In genomic region chr7:154953006-154953684, GRCh38 we compare ENCODE assay signal across 8 cellular contexts. TPM values are rescaled to one million over a fixed set of nuclear protein-coding genes. Genes with fewer than 3 reads are reported as not detected.
DNase-seq lines count a peak whose midpoint lies in the region; ATAC-seq and TF ChIP-seq lines count a peak whose summit lies in the region.

No MANE protein-coding gene starts in this region.

- POLR2A ChIA-PET in HEK293T (lab: Yijun Ruan, JAX): interaction anchor here (0.6 to 1.2 kb wide), 3 partner anchors 24 to 50 kb away, joined by 3 to 7 read pairs (median 3); partner anchors contain the start of gene PAXIP1

- H3K27me3 Mint-ChIP-seq in CD4-positive, CD25-positive, alpha-beta regulatory T cell: no peaks in the 10 kb centered on the region

- H3K4me1 ChIP-seq in CD4-positive, CD25-positive, alpha-beta regulatory T cell (ENCODE audit: control insufficient read depth, insufficient read depth, low read length, poor library complexity, severe bottlenecking): no peaks in the 10 kb centered on the region

- no peaks in the 10 kb centered on the region for H3K9me3 Mint-ChIP-seq in CD4-positive, CD25-positive, alpha-beta regulatory T cell

- TF ChIP-seq CTCF in astrocyte of the cerebellum (IDR thresholded peaks at IDR 0.05; ENCODE audit: low read depth, low read length, missing control alignments): peak; percentile 64
- TF ChIP-seq CTCF in kidney epithelial cell (IDR thresholded peaks at IDR 0.05; ENCODE audit: insufficient read depth, low read length, poor library complexity, severe bottlenecking): peak; percentile 70

- no peaks in the 10 kb centered on the region for H3K4me1 Mint-ChIP-seq in CD4-positive, CD25-positive, alpha-beta regulatory T cell

- no peak overlapping the region for H3K4me3 Mint-ChIP-seq in CD4-positive, CD25-positive, alpha-beta regulatory T cell

- peak overlapping the region in 1 of 3 donors; percentile 54 for H3K27ac Mint-ChIP-seq in CD4-positive, CD25-positive, alpha-beta regulatory T cell

- H3K36me3 ChIP-seq in CD4-positive, CD25-positive, alpha-beta regulatory T cell (ENCODE audit: control insufficient read depth, insufficient read depth, low read length): peaks cover 64% of the 10 kb centered on the region
- H3K36me3 ChIP-seq in kidney epithelial cell (ENCODE audit: control insufficient read depth, insufficient read depth, low read length): peaks cover 1% of the 10 kb centered on the region

- H3K27ac ChIP-seq in CD4-positive, CD25-positive, alpha-beta regulatory T cell (ENCODE audit: insufficient read depth, low read length, poor library complexity, severe bottlenecking): no peak overlapping the region

- H3K36me3 Mint-ChIP-seq in CD4-positive, CD25-positive, alpha-beta regulatory T cell: peaks cover 48% of the 10 kb centered on the region

- no peak overlapping the region for H3K4me3 ChIP-seq in CD4-positive, CD25-positive, alpha-beta regulatory T cell (ENCODE audit: low read depth, low read length)
- H3K4me3 ChIP-seq in astrocyte of the cerebellum (ENCODE audit: low read depth, low read length): no peak overlapping the region
- H3K4me3 ChIP-seq in kidney epithelial cell (ENCODE audit: low read depth, low read length): no peak overlapping the region

- peak; percentile 37 to 66 (median 46) for DNase-seq in CD4-positive, CD25-positive, alpha-beta regulatory T cell
- DNase-seq in HEK293T (ENCODE audit: extremely low spot score) (peak; percentile 71), SW480 (ENCODE audit: low spot score) (peak; percentile 8), astrocyte of the cerebellum (ENCODE audit: low read depth) (no peak), kidney epithelial cell (ENCODE audit: low read depth) (no peak)
- peak; percentile 39 to 64 (median 46) for DNase-seq in stimulated activated CD4-positive, alpha-beta T cell treated with anti-CD3 and anti-CD28 coated beads, TNF-alpha, amount 100 ng/mL, for 48 hours (ENCODE audit: low read depth in 3 of 3)

- no peaks in the 10 kb centered on the region for H3K9me3 ChIP-seq in CD4-positive, CD25-positive, alpha-beta regulatory T cell (ENCODE audit: control insufficient read depth in 2 of 2, low read length in 2 of 2)

- no peaks in the 10 kb centered on the region for H3K27me3 ChIP-seq in CD4-positive, CD25-positive, alpha-beta regulatory T cell (ENCODE audit: control insufficient read depth, insufficient read depth, low read length)
- no peaks in the 10 kb centered on the region for H3K27me3 ChIP-seq in kidney epithelial cell (ENCODE audit: control insufficient read depth, insufficient read depth, low read length)

- in situ Hi-C loops in astrocyte of the cerebellum (cut with HindIII; ENCODE audit: low sequenced_read_pairs): no loop called here

- CTCF ChIA-PET in HEK293T (lab: Yijun Ruan, JAX): interaction anchor here (0.6 to 1.5 kb wide), 14 partner anchors 9 to 1880 kb away, joined by 3 to 11 read pairs (median 3); no protein-coding TSS in a partner anchor

- ATAC-seq in CD4-positive, CD25-positive, alpha-beta regulatory T cell (ENCODE audit: low read depth in 2 of 2): peak in 1 of 2 donors; percentile 52
- ATAC-seq in HG02798 (IDR thresholded peaks at IDR 0.05; ENCODE audit: poor library complexity, unreplicated experiment) (no peak), GM21390 (IDR thresholded peaks at IDR 0.05; ENCODE audit: unreplicated experiment) (no peak)

TF ChIP-seq in HEK293T, 16 proteins besides CTCF, POLR2A, EP300 and RAD21:
- no peak for TF ChIP-seq ZNF384 (IDR thresholded peaks at IDR 0.05)
- no peak for TF ChIP-seq SP1 (IDR thresholded peaks at IDR 0.05)
- no peak for TF ChIP-seq FOXK2 (IDR thresholded peaks at IDR 0.05)
- no peak for TF ChIP-seq ARNT (IDR thresholded peaks at IDR 0.05)
- TF ChIP-seq BHLHE40 (IDR thresholded peaks at IDR 0.05; ENCODE audit: borderline replicate concordance): no peak
- no peak for TF ChIP-seq NFRKB (IDR thresholded peaks at IDR 0.05)
- TF ChIP-seq HDGF (IDR thresholded peaks at IDR 0.05; ENCODE audit: borderline replicate concordance): no peak
- no peak for TF ChIP-seq SUZ12 (IDR thresholded peaks at IDR 0.05)
- TF ChIP-seq FOXM1 (IDR thresholded peaks at IDR 0.05; ENCODE audit: borderline replicate concordance): no peak
- no peak for TF ChIP-seq L3MBTL2 (conservative IDR thresholded peaks at IDR 0.05)

RNA-seq across cellular contexts. Expression of gene PAXIP1, which starts 49.8 kb away (rescaled TPM):
- 15.1 TPM for total RNA-seq in CD4-positive, CD25-positive, alpha-beta regulatory T cell
- 1 to 10 TPM in 3 of 4 donors, under 1 TPM in 1; 0.88 to 2.6 (median 2.0) TPM for polyA plus RNA-seq in CD4-positive, CD25-positive, alpha-beta regulatory T cell
- total RNA-seq in kidney epithelial cell: 9.4 and 11.2 TPM in 2 replicates

Comparison
In these comparisons a context has a peak if more than half of its experiments do, and no peak if none do; other contexts are left out.
1. DNase-seq: peak in CD4-positive, CD25-positive, alpha-beta regulatory T cell (3 of 3), HEK293T (single experiment), SW480 (single experiment) and stimulated activated CD4-positive, alpha-beta T cell treated with anti-CD3 and anti-CD28 coated beads, TNF-alpha, amount 100 ng/mL, for 48 hours (3 of 3); none in astrocyte of the cerebellum (single experiment) and kidney epithelial cell (single experiment).